Comparison of ENCODE assay signal across 1 cellular context in the genomic region with DNA sequence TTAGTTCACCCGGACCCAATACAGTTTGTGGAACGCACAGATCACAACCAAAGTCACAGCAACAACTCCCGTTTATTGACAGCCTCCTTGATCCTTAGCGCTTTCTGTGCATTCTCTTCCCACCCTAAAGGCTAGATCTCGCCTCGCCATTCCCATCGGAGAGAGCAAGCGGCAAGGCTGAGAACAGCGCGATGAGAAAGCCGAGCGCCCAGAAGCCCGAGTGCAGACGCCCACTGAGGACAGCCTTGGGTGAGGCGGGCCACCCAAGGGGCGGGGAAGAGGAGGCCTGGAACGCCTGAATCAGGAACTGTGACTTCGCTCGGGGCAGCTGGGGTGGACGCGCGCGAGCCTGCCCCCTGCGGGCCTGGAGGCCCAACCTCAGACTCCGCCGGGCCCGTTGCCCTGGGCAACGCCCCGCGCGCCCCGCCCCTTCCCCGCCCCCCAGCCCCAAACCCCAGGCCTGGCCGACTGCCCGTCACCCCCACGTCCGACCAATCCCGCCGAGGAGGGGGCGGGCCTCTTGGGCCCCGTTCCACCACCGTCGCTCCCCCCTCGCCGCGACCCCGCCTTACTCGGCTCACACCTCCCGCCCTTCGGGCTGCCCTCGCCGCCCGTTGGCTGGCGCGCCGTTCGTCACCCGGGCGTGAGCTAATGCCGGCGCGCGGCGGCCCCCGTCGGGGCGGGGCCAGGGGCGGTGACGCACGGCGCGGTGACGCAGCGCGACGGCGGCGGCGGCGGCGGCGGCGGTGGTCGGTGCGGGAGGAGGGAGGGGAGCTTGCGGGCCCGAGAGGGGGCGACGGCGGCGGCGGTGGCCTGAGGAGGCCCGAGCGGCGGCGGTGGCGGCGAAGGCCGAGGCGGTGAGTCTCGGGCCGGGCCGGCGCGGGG.
TF ChIP-seq lines count a peak whose summit lies in the region.

A gene with protein sequence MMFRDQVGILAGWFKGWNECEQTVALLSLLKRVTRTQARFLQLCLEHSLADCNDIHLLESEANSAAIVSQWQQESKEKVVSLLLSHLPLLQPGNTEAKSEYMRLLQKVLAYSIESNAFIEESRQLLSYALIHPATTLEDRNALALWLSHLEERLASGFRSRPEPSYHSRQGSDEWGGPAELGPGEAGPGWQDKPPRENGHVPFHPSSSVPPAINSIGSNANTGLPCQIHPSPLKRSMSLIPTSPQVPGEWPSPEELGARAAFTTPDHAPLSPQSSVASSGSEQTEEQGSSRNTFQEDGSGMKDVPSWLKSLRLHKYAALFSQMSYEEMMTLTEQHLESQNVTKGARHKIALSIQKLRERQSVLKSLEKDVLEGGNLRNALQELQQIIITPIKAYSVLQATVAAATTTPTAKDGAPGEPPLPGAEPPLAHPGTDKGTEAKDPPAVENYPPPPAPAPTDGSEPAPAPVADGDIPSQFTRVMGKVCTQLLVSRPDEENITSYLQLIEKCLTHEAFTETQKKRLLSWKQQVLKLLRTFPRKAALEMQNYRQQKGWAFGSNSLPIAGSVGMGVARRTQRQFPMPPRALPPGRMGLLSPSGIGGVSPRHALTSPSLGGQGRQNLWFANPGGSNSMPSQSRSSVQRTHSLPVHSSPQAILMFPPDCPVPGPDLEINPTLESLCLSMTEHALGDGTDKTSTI (plus strand): TSS at position 702 of the 885 bp plus-strand sequence. CDS start 14,473 bp downstream, outside the sequence.

TF ChIP-seq in HepG2, 621 proteins besides CTCF, POLR2A, EP300 and RAD21 (continued from another document and continues in another):
- TF ChIP-seq, protein P1, sequence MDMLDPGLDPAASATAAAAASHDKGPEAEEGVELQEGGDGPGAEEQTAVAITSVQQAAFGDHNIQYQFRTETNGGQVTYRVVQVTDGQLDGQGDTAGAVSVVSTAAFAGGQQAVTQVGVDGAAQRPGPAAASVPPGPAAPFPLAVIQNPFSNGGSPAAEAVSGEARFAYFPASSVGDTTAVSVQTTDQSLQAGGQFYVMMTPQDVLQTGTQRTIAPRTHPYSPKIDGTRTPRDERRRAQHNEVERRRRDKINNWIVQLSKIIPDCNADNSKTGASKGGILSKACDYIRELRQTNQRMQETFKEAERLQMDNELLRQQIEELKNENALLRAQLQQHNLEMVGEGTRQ (IDR thresholded peaks at IDR 0.05; ENCODE audit: low read depth, low read length): no peak
- TF ChIP-seq, protein P1 (CRISPR knock-in tag; IDR thresholded peaks at IDR 0.05; ENCODE audit: borderline replicate concordance): no peak
- TF ChIP-seq IRX3 (CRISPR knock-in tag; IDR thresholded peaks at IDR 0.05; ENCODE audit: borderline replicate concordance, low read depth) (no peak; the same call in 1 of the 2 replicates), WIZ (CRISPR knock-in tag; IDR thresholded peaks at IDR 0.05) (no peak), ZNF619 (CRISPR knock-in tag; IDR thresholded peaks at IDR 0.05) (no peak), ZZZ3 (CRISPR knock-in tag; IDR thresholded peaks at IDR 0.05; ENCODE audit: borderline replicate concordance) (peak; percentile 92; the same call in 1 of the 2 replicates), HHEX (CRISPR knock-in tag; IDR thresholded peaks at IDR 0.05) (no peak), ZNF12 (CRISPR knock-in tag; IDR thresholded peaks at IDR 0.05) (no peak), ZFP41 (CRISPR knock-in tag; IDR thresholded peaks at IDR 0.05; ENCODE audit: borderline replicate concordance) (no peak), RXRB (CRISPR knock-in tag; IDR thresholded peaks at IDR 0.05; ENCODE audit: borderline replicate concordance) (peak; percentile 76; the same call in 1 of the 2 replicates), GATA4 (IDR thresholded peaks at IDR 0.05; ENCODE audit: borderline replicate concordance, low read depth) (0 out of 2 replicates have a peak, but pooled peaks have one; percentile 60), KLF12 (CRISPR knock-in tag; IDR thresholded peaks at IDR 0.05; ENCODE audit: borderline replicate concordance) (peak; percentile 83), ZNF484 (CRISPR knock-in tag; IDR thresholded peaks at IDR 0.05; ENCODE audit: borderline replicate concordance, low read depth) (no peak), REL (CRISPR knock-in tag; conservative IDR thresholded peaks at IDR 0.05) (no peak), JUND (CRISPR knock-in tag; IDR thresholded peaks at IDR 0.05) (no peak), CAMTA2 (CRISPR knock-in tag; IDR thresholded peaks at IDR 0.05; ENCODE audit: borderline replicate concordance) (no peak), ZFP36 (IDR thresholded peaks at IDR 0.05; ENCODE audit: borderline replicate concordance, low read depth, low read length, partially characterized antibody) (no peak), ZBTB42 (CRISPR knock-in tag; IDR thresholded peaks at IDR 0.05) (no peak), PTBP1 (IDR thresholded peaks at IDR 0.05; ENCODE audit: low read depth, low read length, poor library complexity, severe bottlenecking) (no peak), HMG20A (CRISPR knock-in tag; IDR thresholded peaks at IDR 0.05; ENCODE audit: borderline replicate concordance) (0 out of 2 replicates have a peak, but pooled peaks have one; percentile 13), NFATC3 (CRISPR knock-in tag; IDR thresholded peaks at IDR 0.05) (peak; percentile 39; the same call in 1 of the 2 replicates), ZNF552 (CRISPR knock-in tag; IDR thresholded peaks at IDR 0.05; ENCODE audit: borderline replicate concordance) (no peak), ZBTB8A (CRISPR knock-in tag; IDR thresholded peaks at IDR 0.05; ENCODE audit: borderline replicate concordance, low read depth) (peak; percentile 89; the same call in 1 of the 2 replicates), ZNF567 (CRISPR knock-in tag; IDR thresholded peaks at IDR 0.05; ENCODE audit: borderline replicate concordance) (0 out of 2 replicates have a peak, but pooled peaks have one; percentile 34)
- TF ChIP-seq, protein P2, sequence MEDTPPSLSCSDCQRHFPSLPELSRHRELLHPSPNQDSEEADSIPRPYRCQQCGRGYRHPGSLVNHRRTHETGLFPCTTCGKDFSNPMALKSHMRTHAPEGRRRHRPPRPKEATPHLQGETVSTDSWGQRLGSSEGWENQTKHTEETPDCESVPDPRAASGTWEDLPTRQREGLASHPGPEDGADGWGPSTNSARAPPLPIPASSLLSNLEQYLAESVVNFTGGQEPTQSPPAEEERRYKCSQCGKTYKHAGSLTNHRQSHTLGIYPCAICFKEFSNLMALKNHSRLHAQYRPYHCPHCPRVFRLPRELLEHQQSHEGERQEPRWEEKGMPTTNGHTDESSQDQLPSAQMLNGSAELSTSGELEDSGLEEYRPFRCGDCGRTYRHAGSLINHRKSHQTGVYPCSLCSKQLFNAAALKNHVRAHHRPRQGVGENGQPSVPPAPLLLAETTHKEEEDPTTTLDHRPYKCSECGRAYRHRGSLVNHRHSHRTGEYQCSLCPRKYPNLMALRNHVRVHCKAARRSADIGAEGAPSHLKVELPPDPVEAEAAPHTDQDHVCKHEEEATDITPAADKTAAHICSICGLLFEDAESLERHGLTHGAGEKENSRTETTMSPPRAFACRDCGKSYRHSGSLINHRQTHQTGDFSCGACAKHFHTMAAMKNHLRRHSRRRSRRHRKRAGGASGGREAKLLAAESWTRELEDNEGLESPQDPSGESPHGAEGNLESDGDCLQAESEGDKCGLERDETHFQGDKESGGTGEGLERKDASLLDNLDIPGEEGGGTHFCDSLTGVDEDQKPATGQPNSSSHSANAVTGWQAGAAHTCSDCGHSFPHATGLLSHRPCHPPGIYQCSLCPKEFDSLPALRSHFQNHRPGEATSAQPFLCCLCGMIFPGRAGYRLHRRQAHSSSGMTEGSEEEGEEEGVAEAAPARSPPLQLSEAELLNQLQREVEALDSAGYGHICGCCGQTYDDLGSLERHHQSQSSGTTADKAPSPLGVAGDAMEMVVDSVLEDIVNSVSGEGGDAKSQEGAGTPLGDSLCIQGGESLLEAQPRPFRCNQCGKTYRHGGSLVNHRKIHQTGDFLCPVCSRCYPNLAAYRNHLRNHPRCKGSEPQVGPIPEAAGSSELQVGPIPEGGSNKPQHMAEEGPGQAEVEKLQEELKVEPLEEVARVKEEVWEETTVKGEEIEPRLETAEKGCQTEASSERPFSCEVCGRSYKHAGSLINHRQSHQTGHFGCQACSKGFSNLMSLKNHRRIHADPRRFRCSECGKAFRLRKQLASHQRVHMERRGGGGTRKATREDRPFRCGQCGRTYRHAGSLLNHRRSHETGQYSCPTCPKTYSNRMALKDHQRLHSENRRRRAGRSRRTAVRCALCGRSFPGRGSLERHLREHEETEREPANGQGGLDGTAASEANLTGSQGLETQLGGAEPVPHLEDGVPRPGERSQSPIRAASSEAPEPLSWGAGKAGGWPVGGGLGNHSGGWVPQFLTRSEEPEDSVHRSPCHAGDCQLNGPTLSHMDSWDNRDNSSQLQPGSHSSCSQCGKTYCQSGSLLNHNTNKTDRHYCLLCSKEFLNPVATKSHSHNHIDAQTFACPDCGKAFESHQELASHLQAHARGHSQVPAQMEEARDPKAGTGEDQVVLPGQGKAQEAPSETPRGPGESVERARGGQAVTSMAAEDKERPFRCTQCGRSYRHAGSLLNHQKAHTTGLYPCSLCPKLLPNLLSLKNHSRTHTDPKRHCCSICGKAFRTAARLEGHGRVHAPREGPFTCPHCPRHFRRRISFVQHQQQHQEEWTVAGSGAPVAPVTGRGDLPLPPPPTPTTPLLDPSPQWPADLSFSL (CRISPR knock-in tag; IDR thresholded peaks at IDR 0.05): no peak
- TF ChIP-seq, protein P3, sequence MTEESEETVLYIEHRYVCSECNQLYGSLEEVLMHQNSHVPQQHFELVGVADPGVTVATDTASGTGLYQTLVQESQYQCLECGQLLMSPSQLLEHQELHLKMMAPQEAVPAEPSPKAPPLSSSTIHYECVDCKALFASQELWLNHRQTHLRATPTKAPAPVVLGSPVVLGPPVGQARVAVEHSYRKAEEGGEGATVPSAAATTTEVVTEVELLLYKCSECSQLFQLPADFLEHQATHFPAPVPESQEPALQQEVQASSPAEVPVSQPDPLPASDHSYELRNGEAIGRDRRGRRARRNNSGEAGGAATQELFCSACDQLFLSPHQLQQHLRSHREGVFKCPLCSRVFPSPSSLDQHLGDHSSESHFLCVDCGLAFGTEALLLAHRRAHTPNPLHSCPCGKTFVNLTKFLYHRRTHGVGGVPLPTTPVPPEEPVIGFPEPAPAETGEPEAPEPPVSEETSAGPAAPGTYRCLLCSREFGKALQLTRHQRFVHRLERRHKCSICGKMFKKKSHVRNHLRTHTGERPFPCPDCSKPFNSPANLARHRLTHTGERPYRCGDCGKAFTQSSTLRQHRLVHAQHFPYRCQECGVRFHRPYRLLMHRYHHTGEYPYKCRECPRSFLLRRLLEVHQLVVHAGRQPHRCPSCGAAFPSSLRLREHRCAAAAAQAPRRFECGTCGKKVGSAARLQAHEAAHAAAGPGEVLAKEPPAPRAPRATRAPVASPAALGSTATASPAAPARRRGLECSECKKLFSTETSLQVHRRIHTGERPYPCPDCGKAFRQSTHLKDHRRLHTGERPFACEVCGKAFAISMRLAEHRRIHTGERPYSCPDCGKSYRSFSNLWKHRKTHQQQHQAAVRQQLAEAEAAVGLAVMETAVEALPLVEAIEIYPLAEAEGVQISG (CRISPR knock-in tag; IDR thresholded peaks at IDR 0.05): peak; percentile 99
- TF ChIP-seq, protein P4, sequence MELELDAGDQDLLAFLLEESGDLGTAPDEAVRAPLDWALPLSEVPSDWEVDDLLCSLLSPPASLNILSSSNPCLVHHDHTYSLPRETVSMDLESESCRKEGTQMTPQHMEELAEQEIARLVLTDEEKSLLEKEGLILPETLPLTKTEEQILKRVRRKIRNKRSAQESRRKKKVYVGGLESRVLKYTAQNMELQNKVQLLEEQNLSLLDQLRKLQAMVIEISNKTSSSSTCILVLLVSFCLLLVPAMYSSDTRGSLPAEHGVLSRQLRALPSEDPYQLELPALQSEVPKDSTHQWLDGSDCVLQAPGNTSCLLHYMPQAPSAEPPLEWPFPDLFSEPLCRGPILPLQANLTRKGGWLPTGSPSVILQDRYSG (CRISPR knock-in tag; IDR thresholded peaks at IDR 0.05): no peak; the same call in 1 of the 2 replicates
- TF ChIP-seq, protein P5, sequence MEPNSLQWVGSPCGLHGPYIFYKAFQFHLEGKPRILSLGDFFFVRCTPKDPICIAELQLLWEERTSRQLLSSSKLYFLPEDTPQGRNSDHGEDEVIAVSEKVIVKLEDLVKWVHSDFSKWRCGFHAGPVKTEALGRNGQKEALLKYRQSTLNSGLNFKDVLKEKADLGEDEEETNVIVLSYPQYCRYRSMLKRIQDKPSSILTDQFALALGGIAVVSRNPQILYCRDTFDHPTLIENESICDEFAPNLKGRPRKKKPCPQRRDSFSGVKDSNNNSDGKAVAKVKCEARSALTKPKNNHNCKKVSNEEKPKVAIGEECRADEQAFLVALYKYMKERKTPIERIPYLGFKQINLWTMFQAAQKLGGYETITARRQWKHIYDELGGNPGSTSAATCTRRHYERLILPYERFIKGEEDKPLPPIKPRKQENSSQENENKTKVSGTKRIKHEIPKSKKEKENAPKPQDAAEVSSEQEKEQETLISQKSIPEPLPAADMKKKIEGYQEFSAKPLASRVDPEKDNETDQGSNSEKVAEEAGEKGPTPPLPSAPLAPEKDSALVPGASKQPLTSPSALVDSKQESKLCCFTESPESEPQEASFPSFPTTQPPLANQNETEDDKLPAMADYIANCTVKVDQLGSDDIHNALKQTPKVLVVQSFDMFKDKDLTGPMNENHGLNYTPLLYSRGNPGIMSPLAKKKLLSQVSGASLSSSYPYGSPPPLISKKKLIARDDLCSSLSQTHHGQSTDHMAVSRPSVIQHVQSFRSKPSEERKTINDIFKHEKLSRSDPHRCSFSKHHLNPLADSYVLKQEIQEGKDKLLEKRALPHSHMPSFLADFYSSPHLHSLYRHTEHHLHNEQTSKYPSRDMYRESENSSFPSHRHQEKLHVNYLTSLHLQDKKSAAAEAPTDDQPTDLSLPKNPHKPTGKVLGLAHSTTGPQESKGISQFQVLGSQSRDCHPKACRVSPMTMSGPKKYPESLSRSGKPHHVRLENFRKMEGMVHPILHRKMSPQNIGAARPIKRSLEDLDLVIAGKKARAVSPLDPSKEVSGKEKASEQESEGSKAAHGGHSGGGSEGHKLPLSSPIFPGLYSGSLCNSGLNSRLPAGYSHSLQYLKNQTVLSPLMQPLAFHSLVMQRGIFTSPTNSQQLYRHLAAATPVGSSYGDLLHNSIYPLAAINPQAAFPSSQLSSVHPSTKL (CRISPR knock-in tag; IDR thresholded peaks at IDR 0.05): peak; percentile 66
- TF ChIP-seq, protein P6, sequence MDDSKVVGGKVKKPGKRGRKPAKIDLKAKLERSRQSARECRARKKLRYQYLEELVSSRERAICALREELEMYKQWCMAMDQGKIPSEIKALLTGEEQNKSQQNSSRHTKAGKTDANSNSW (CRISPR knock-in tag; IDR thresholded peaks at IDR 0.05; ENCODE audit: borderline replicate concordance): no peak
- TF ChIP-seq, protein P7, sequence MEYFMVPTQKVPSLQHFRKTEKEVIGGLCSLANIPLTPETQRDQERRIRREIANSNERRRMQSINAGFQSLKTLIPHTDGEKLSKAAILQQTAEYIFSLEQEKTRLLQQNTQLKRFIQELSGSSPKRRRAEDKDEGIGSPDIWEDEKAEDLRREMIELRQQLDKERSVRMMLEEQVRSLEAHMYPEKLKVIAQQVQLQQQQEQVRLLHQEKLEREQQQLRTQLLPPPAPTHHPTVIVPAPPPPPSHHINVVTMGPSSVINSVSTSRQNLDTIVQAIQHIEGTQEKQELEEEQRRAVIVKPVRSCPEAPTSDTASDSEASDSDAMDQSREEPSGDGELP (IDR thresholded peaks at IDR 0.05; ENCODE audit: borderline replicate concordance, low read depth): peak; percentile 66; the same call in 1 of the 2 replicates
